35 cellular contexts compared by ENCODE assay signal in the genomic region with DNA sequence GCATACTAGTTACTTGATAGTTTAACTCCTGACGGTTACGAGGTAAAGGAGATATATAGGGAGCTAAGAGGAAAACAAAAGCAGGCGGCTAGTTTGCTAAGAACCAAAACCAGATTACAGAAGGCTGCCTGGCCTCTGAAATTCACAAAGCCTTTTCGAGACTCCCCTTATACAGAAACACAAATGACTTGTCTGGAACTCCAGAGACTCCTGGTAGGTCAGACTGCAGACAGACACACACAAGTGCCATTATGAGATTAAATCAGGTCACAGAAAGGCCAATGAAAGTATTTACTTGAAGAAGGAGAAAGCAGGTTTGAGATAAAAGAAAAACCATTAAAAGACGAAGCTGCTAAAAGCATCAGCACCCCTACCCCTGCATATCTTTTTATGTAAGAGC.
"Had no signal": no experiment of that assay in that cellular context is flagged by ENCODE, and none has a peak within 500 bp of the region (broad histone marks: within the 10 kb centered on the region; RNA-seq: fewer than 3 reads in every experiment).

No MANE protein-coding gene starts in this region.

- H3K4me2 ChIP-seq: KMS-11 had no signal

- H3K27ac ChIP-seq: ascending aorta, breast epithelium, KMS-11, SJCRH30, VCaP had no signal

- ATAC-seq: activated CD8-positive, alpha-beta T cell treated with anti-CD3 and anti-CD28 coated beads for 36 hours; Panc1 had no signal

- H3K36me3 ChIP-seq: breast epithelium, SJCRH30 had no signal

- H3K27me3 Mint-ChIP-seq: activated B cell treated with CpG ODN at 0.5 μM for 24 hours; activated CD8-positive, alpha-beta T cell treated with anti-CD3 and anti-CD28 coated beads for 36 hours; activated naive CD4-positive, alpha-beta T cell treated with anti-CD3 and anti-CD28 coated beads, Interleukin-2, amount 50 U/mL, for 24 hours; activated naive CD8-positive, alpha-beta T cell treated with anti-CD3 and anti-CD28 coated beads, Interleukin-2, amount 10 ng/mL, durations not matched to agents 7 days and 5 days; activated T-cell treated with anti-CD3 and anti-CD28 coated beads, Interleukin-2, amount 50 U/mL, for 24 hours had no signal

- H3K4me3 ChIP-seq: ascending aorta, breast epithelium, SJCRH30 had no signal

- H3K9me3 Mint-ChIP-seq: activated B cell treated with CpG ODN at 0.5 μM for 24 hours; activated CD8-positive, alpha-beta T cell treated with anti-CD3 and anti-CD28 coated beads for 36 hours; activated naive CD4-positive, alpha-beta T cell treated with anti-CD3 and anti-CD28 coated beads, Interleukin-2, amount 50 U/mL, for 24 hours; activated naive CD8-positive, alpha-beta T cell treated with anti-CD3 and anti-CD28 coated beads, Interleukin-2, amount 10 ng/mL, durations not matched to agents 7 days and 5 days; activated T-cell treated with anti-CD3 and anti-CD28 coated beads, Interleukin-2, amount 50 U/mL, for 24 hours; activated T-helper 2 cell treated with anti-CD3 and anti-CD28 coated beads, Interferon-gamma antibody, Interleukin-2, Interleukin-4, amounts not matched to agents 10 μg/mL and 5 μg/mL and 100 μg/mL, durations not matched to agents 14 hours and 24 hours and 36 hours had no signal

- H3K27ac Mint-ChIP-seq: activated B cell treated with CpG ODN at 0.5 μM for 24 hours; activated CD8-positive, alpha-beta T cell treated with anti-CD3 and anti-CD28 coated beads for 36 hours; activated naive CD4-positive, alpha-beta T cell treated with anti-CD3 and anti-CD28 coated beads, Interleukin-2, amount 50 U/mL, for 24 hours; activated naive CD8-positive, alpha-beta T cell treated with anti-CD3 and anti-CD28 coated beads, Interleukin-2, amount 10 ng/mL, durations not matched to agents 7 days and 5 days; activated T-cell treated with anti-CD3 and anti-CD28 coated beads, Interleukin-2, amount 50 U/mL, for 24 hours; activated T-helper 2 cell treated with anti-CD3 and anti-CD28 coated beads, Interferon-gamma antibody, Interleukin-2, Interleukin-4, amounts not matched to agents 10 μg/mL and 5 μg/mL and 100 μg/mL, durations not matched to agents 14 hours and 24 hours and 36 hours had no signal

- H3K4me1 Mint-ChIP-seq: activated B cell treated with CpG ODN at 0.5 μM for 24 hours; activated naive CD4-positive, alpha-beta T cell treated with anti-CD3 and anti-CD28 coated beads, Interleukin-2, amount 50 U/mL, for 24 hours; activated naive CD8-positive, alpha-beta T cell treated with anti-CD3 and anti-CD28 coated beads, Interleukin-2, amount 10 ng/mL, durations not matched to agents 7 days and 5 days had no signal

- H3K27me3 ChIP-seq: ascending aorta, breast epithelium, SJCRH30 had no signal

- DNase-seq: activated B cell treated with CpG ODN at 0.5 μM for 24 hours; activated CD4-positive, alpha-beta T cell treated with anti-CD3 and anti-CD28 coated beads for 4 hours; activated CD4-positive, alpha-beta T cell treated with anti-CD3 and anti-CD28 coated beads, Interleukin-2, amount 50 U/mL, for 4 hours; activated CD4-positive, CD25-positive, alpha-beta regulatory T cell treated with anti-CD3 and anti-CD28 coated beads, Interleukin-2, amount 50 U/mL, for 72 hours; activated CD8-positive, alpha-beta T cell treated with anti-CD3 and anti-CD28 coated beads for 36 hours; activated gamma-delta T cell; activated naive CD4-positive, alpha-beta T cell treated with Interleukin-2 at 50 U/mL for 16 hours; activated naive CD8-positive, alpha-beta T cell treated with anti-CD3 and anti-CD28 coated beads, Interleukin-2, amount 10 ng/mL, durations not matched to agents 7 days and 5 days; activated T-cell treated with anti-CD3 and anti-CD28 coated beads, Interleukin-2, amount 50 U/mL, for 24 hours; amygdala; caudate nucleus; cerebellar nuclear complex; MM.1S; MV-4-11; NCI-H1092; NCI-H1436 treated with DMSO at 0.1 percent for 48 hours; NCI-H1694 treated with DMSO at 0.1 percent for 48 hours; NCI-H2029; NCI-H446; NCI-H510A treated with DMSO at 0.1 percent for 48 hours; NCI-H526 treated with DMSO at 0.1 percent for 48 hours; NCI-H774; SHP77; SJCRH30; SW 1271; T-helper 1 cell; T-helper 2 cell; T-helper 9 cell had no signal

- H3K9ac ChIP-seq: KMS-11 had no signal

- H3K4me3 Mint-ChIP-seq: activated B cell treated with CpG ODN at 0.5 μM for 24 hours; activated CD8-positive, alpha-beta T cell treated with anti-CD3 and anti-CD28 coated beads for 36 hours; activated naive CD4-positive, alpha-beta T cell treated with anti-CD3 and anti-CD28 coated beads, Interleukin-2, amount 50 U/mL, for 24 hours; activated naive CD8-positive, alpha-beta T cell treated with anti-CD3 and anti-CD28 coated beads, Interleukin-2, amount 10 ng/mL, durations not matched to agents 7 days and 5 days; activated T-cell treated with anti-CD3 and anti-CD28 coated beads, Interleukin-2, amount 50 U/mL, for 24 hours had no signal

- H3K9me3 ChIP-seq: ascending aorta, breast epithelium, SJCRH30 had no signal

- H3K4me1 ChIP-seq: breast epithelium, SJCRH30 had no signal
